In genomic region chr9:90285946-90286345, GRCh38 we compare ENCODE assay signal across 20 cellular contexts.
"Had no signal": no experiment of that assay in that cellular context is flagged by ENCODE, and none has a peak within 500 bp of the region (broad histone marks: within the 10 kb centered on the region; RNA-seq: fewer than 3 reads in every experiment).

No MANE protein-coding gene starts in this region.

- DNase-seq: activated B cell treated with CpG ODN at 0.5 μM for 24 hours; activated CD4-positive, alpha-beta T cell treated with anti-CD3 and anti-CD28 coated beads for 1 hour; activated CD4-positive, alpha-beta T cell treated with anti-CD3 and anti-CD28 coated beads, Interleukin-2, amount 10 ng/mL, durations not matched to agents 24 days and 14 days; activated CD4-positive, alpha-beta T cell treated with anti-CD3 and anti-CD28 coated beads, Interleukin-2, amount 50 U/mL, for 48 hours; activated CD8-positive, alpha-beta memory T cell treated with anti-CD3 and anti-CD28 coated beads, Interleukin-2, amount 10 ng/mL, durations not matched to agents 7 days and 5 days; activated gamma-delta T cell; activated naive CD4-positive, alpha-beta T cell treated with anti-CD3 and anti-CD28 coated beads for 36 hours; activated T-cell treated with anti-CD3 and anti-CD28 coated beads, Interleukin-2, amount 50 U/mL, for 24 hours; Kasumi-1; KBM-7; NCI-H1105 treated with DMSO at 0.1 percent for 48 hours; NCI-H1436 treated with DMSO at 0.1 percent for 48 hours; NCI-H1930; NCI-H446; NCI-H524; NCI-H748 treated with DMSO at 0.1 percent for 48 hours; SIG-M5; T-helper 2 cell; T1000 had no signal

- ATAC-seq: activated CD8-positive, alpha-beta memory T cell treated with anti-CD3 and anti-CD28 coated beads, Interleukin-2, amount 10 ng/mL, durations not matched to agents 7 days and 5 days had no signal

- FAIRE-seq: TTC549 had no signal
